In the genomic region with DNA sequence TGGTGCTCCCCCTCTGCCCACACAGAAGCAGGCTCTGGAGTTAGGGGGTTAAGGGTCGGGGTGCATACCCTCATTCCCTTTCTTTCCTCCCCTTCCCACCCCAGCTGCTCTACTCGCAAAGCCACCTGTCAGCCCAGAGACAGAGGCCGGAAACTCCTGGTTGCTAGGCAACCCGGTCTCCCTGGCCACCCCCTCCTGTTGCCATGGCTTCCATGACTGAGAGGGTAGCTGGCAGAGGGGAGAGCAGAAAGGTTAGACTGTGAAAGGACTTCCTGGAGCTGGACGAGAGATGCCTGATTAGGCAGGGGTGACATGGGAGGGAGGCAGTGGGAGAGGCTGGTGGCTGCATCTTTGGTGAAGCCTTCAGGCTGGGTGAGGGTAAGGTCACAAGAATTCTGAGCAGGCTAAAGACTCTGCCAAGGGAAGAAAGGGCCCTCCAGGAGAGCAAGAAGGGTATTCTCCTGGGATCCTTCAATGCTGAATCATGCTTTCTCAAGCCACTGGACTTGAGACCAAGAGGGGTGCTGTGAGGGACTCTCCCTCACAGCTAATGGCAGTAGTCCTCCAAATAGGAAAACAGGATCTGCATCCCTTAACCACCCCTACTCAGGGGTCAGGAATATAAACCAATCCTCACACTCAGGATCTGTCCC, we compare ENCODE assay signal across 8 cellular contexts. TPM values are rescaled to one million over a fixed set of nuclear protein-coding genes. Genes with fewer than 3 reads are reported as not detected.
A peak's percentile ranks its signal among the peaks of the same experiment; 100 is the strongest.
DNase-seq lines count a peak whose midpoint lies in the region; ATAC-seq, FAIRE-seq and TF ChIP-seq lines count a peak whose summit lies in the region.
"Had no signal": no experiment of that assay in that cellular context is flagged by ENCODE, and none has a peak within 500 bp of the region (broad histone marks: within the 10 kb centered on the region; RNA-seq: fewer than 3 reads in every experiment).

No MANE protein-coding gene starts in this region.

- peak; percentile 82 for DNase-seq in COLO668 (lab: John Stamatoyannopoulos, UW; ENCODE audit: unreplicated experiment)
- DNase-seq in NCI-H1092 (lab: John Stamatoyannopoulos, UW) = peak; percentile 72
- no peak for DNase-seq in GM12878 (ENCODE audit: low read depth, low spot score)
- DNase-seq in hepatocyte (ENCODE audit: low spot score) = no peak
- DNase-seq in mucosa of descending colon = no peak

- intact Hi-C loops in GM12878 (cut with micrococcal nuclease; ENCODE audit: unreplicated experiment) (no loop called here), mucosa of descending colon (cut with DNase I, micrococcal nuclease) (no loop called here)

- peak; percentile 58 for ATAC-seq in GM12878
- ATAC-seq in GM21529 (IDR thresholded peaks at IDR 0.05; ENCODE audit: unreplicated experiment) = no peak
- ATAC-seq in mucosa of descending colon = no peak

- no peak for TF ChIP-seq RAD21 in GM12878 (IDR thresholded peaks at IDR 0.05; ENCODE audit: insufficient read depth, low read depth, low read length)

- SMC1A ChIA-PET in GM12878 (lab: Charles Lee; ENCODE audit: uncharacterized antibody, unreplicated experiment) = no interaction called here

- H3K36me3 ChIP-seq in GM12878 (ENCODE audit: control insufficient read depth in 2 of 2, insufficient read depth in 2 of 2, low read length in 1 of 2) = no peaks in the 10 kb centered on the region
- no peaks in the 10 kb centered on the region for H3K36me3 ChIP-seq in hepatocyte (replicated peaks; ENCODE audit: insufficient read depth, low read depth)
- H3K36me3 ChIP-seq in mucosa of descending colon (ENCODE audit: low read depth) = no peaks in the 10 kb centered on the region
- H3K36me3 ChIP-seq: breast epithelium, pancreas had no signal

- H3K27me3 ChIP-seq in GM12878 (replicated peaks in 1 of 2; ENCODE audit: control insufficient read depth in 2 of 2, insufficient read depth in 2 of 2, low read length in 1 of 2) = peaks cover 17 to 19% of the 10 kb centered on the region in 2 experiments
- peaks cover 36% of the 10 kb centered on the region for H3K27me3 ChIP-seq in hepatocyte

- TF ChIP-seq CTCF in GM12878 (IDR thresholded peaks at IDR 0.05 in 2 of 3, conservative IDR thresholded peaks at IDR 0.05 in 1 of 3; ENCODE audit: control insufficient read depth in 2 of 3, extremely low read depth in 1 of 3, insufficient read depth in 1 of 3, low read depth in 3 of 3, low read length in 3 of 3) (no peak), hepatocyte (IDR thresholded peaks at IDR 0.05; ENCODE audit: poor library complexity) (no peak), mucosa of descending colon (IDR thresholded peaks at IDR 0.05) (no peak)

- no peak overlapping the region for H3K9ac ChIP-seq in GM12878 (ENCODE audit: control insufficient read depth, insufficient read depth, low read length)

- H4K20me1 ChIP-seq in GM12878 (ENCODE audit: control insufficient read depth, insufficient read depth) = peaks cover 5% of the 10 kb centered on the region; the same call in 1 of the 2 replicates
- no peaks in the 10 kb centered on the region for H4K20me1 ChIP-seq in hepatocyte (ENCODE audit: insufficient read depth, poor library complexity, severe bottlenecking)

- no peak for TF ChIP-seq POLR2A in GM12878 (IDR thresholded peaks at IDR 0.05; ENCODE audit: low read depth, low read length)

- H3K4me3 ChIP-seq in GM12878 (no peak overlapping the region), hepatocyte (no peak overlapping the region), mucosa of descending colon (no peak overlapping the region)
- H3K4me3 ChIP-seq: breast epithelium, pancreas had no signal

- no TSS peak for BruUV-seq in GM12878 (replicated peaks; lab: Mats Ljungman, UMichigan)

- H3K79me2 ChIP-seq in GM12878 (ENCODE audit: control insufficient read depth, insufficient read depth, low read length) = no peaks in the 10 kb centered on the region
- H3K79me2 ChIP-seq in hepatocyte = no peaks in the 10 kb centered on the region

- RAD21 ChIA-PET in GM12878 (lab: Charles Lee; ENCODE audit: unreplicated experiment) = no interaction called here

- FAIRE-seq in GM12878 (lab: Jason Lieb, UNC) = no peak
- FAIRE-seq: pancreas had no signal

- H3K9me2 ChIP-seq in hepatocyte (replicated peaks; ENCODE audit: insufficient read depth) = no peaks in the 10 kb centered on the region

- TF ChIP-seq EP300 in GM12878 (IDR thresholded peaks at IDR 0.05; ENCODE audit: borderline replicate concordance in 1 of 2, control insufficient read depth in 1 of 2, low read depth in 2 of 2, low read length in 2 of 2) = no peak

- no peaks in the 10 kb centered on the region for H3K9me3 ChIP-seq in GM12878 (replicated peaks; ENCODE audit: control insufficient read depth, insufficient read depth, low read length)
- H3K9me3 ChIP-seq in hepatocyte (ENCODE audit: low read depth) = no peaks in the 10 kb centered on the region
- no peaks in the 10 kb centered on the region for H3K9me3 ChIP-seq in mucosa of descending colon
- H3K9me3 ChIP-seq: breast epithelium, pancreas had no signal

- WGBS in GM12878 (ENCODE audit: insufficient coverage, insufficient replicate concordance, low lambda C conversion rate, missing lambda C conversion rate) = 2% methylated on average over 5 of the region's 5 CpGs
- 54% methylated on average over 5 of the region's 5 CpGs for WGBS in hepatocyte (ENCODE audit: low lambda C conversion rate, missing lambda C conversion rate)

- H3K4me1 ChIP-seq in GM12878 (ENCODE audit: control insufficient read depth, insufficient read depth, low read length) = peaks cover 9% of the 10 kb centered on the region
- H3K4me1 ChIP-seq in hepatocyte (ENCODE audit: insufficient read depth) = peaks cover 11% of the 10 kb centered on the region
- H3K4me1 ChIP-seq in mucosa of descending colon (ENCODE audit: low read depth) = peaks cover 8% of the 10 kb centered on the region
- H3K4me1 ChIP-seq: breast epithelium, pancreas had no signal

- CTCF ChIA-PET in GM12878 (lab: Yijun Ruan, JAX) = interaction anchor here (0.7 to 1.7 kb wide), 3 partner anchors 10 to 183 kb away, joined by 3 to 4 read pairs (median 4); no protein-coding TSS in a partner anchor

- POLR2A ChIA-PET in GM12878 (lab: Charles Lee) = interaction anchor here (0.6 to 2.1 kb wide), 6 partner anchors 10 to 52 kb away, joined by 3 to 9 read pairs (median 3); partner anchors contain the start of gene NFKB2

- H2AFZ ChIP-seq in GM12878 (ENCODE audit: control insufficient read depth, low read depth, low read length) (no peak overlapping the region), hepatocyte (no peak overlapping the region)

- H3K4me2 ChIP-seq in GM12878 (ENCODE audit: control insufficient read depth, insufficient read depth) = peak overlapping the region; percentile 33; the same call in 1 of the 2 replicates
- H3K4me2 ChIP-seq in hepatocyte = no peak overlapping the region

- in situ Hi-C loops in GM12878 (cut with MboI) = no loop called here

- H3K27ac ChIP-seq in GM12878 (ENCODE audit: control insufficient read depth, insufficient read depth) (no peak overlapping the region), hepatocyte (no peak overlapping the region)
- H3K27ac ChIP-seq: breast epithelium, pancreas had no signal

RNA-seq across cellular contexts. Expression of gene PSD, which starts 5.4 kb away (rescaled TPM):
- 0.83 and 1.1 TPM in 2 replicates for total RNA-seq in GM12878 (2013; cell fraction: nucleolus; rRNA removed)
- total RNA-seq in GM12878 (2014; rRNA removed) (0.11 and 0.27 TPM in 2 replicates), GM12878 (2014; rRNA removed; fragmentation: Illumina TruSeq; extraction: Trizol) (0.09 and 0.18 TPM in 2 replicates), GM12878 (2021) (0.16 and 0.56 TPM in 2 replicates), hepatocyte (9.9 and 13.1 TPM in 2 replicates), mucosa of descending colon (100 to 1,000 TPM in 1 of 3 donors, 10 to 100 TPM in 1, 1 to 10 TPM in 1; 8.2 to 228 (median 11.4) TPM)
- 0.41 TPM for polyA plus RNA-seq in GM12878 (2011; ENCODE audit: low read depth)
- polyA plus RNA-seq in GM12878 (2011; rRNA removed) (0.41 and 0.55 TPM in 2 replicates), GM12878 (2014; fragmentation: Illumina TruSeq; extraction: Trizol) (0.16 TPM in 1 of 2 replicates, not detected in the other), GM12878 (2014; fragmentation: Nextera tagmentation; extraction: Ambion mirVana) (not detected), GM12878 (2014; rRNA removed) (0.25 and 0.77 TPM in 2 replicates), GM12878 (2016; fragmentation: Nextera tagmentation; extraction: Ambion mirVana) (1 to 10 TPM; 1.7 to 2.0 TPM), hepatocyte (20.1 and 21.5 TPM in 2 replicates)
- 0.43 and 0.57 TPM in 2 replicates for polyA plus RNA-seq in GM12878 (2011; cell fraction: cytosol; rRNA removed)
- polyA plus RNA-seq in GM12878 (2011; cell fraction: nucleus; rRNA removed) = 3.5 and 3.8 TPM in 2 replicates
- 2.1 and 2.8 TPM in 2 replicates for polyA plus RNA-seq in GM12878 (2012)
- polyA minus RNA-seq in GM12878 (2011; rRNA and poly(A)+ RNA removed) = 0.93 and 0.95 TPM in 2 replicates
- not detected in 2 replicates for polyA minus RNA-seq in GM12878 (2011; cell fraction: cytosol; rRNA and poly(A)+ RNA removed)
- polyA minus RNA-seq in GM12878 (2011; cell fraction: nucleus; rRNA and poly(A)+ RNA removed) = 1.1 TPM in 2 replicates

RNA-seq across cellular contexts. Expression of gene FBXL15, which starts 7.5 kb away (rescaled TPM):
- 2.2 TPM in 2 replicates for total RNA-seq in GM12878 (2013; cell fraction: nucleolus; rRNA removed)
- total RNA-seq in GM12878 (2014; rRNA removed) (13.8 and 14.4 TPM in 2 replicates), GM12878 (2014; rRNA removed; fragmentation: Illumina TruSeq; extraction: Trizol) (1.8 and 1.9 TPM in 2 replicates), GM12878 (2021) (13.5 and 14.7 TPM in 2 replicates), hepatocyte (16.3 and 25.0 TPM in 2 replicates), mucosa of descending colon (10 to 100 TPM; 18.3 to 27.7 (median 20.5) TPM)
- 2.1 TPM for polyA plus RNA-seq in GM12878 (2011; ENCODE audit: low read depth)
- polyA plus RNA-seq in GM12878 (2011; rRNA removed) (1.3 and 3.1 TPM in 2 replicates), GM12878 (2014; fragmentation: Illumina TruSeq; extraction: Trizol) (0.11 and 0.54 TPM in 2 replicates), GM12878 (2014; fragmentation: Nextera tagmentation; extraction: Ambion mirVana) (under 1 TPM; 0.13 to 0.66 TPM), GM12878 (2014; rRNA removed) (12.6 and 15.3 TPM in 2 replicates), GM12878 (2016; fragmentation: Nextera tagmentation; extraction: Ambion mirVana) (10 to 100 TPM; 19.5 to 21.3 TPM), hepatocyte (42.3 and 47.4 TPM in 2 replicates)
- polyA plus RNA-seq in GM12878 (2011; cell fraction: cytosol; rRNA removed) = 9.5 and 16.7 TPM in 2 replicates
- polyA plus RNA-seq in GM12878 (2011; cell fraction: nucleus; rRNA removed) = 24.6 and 34.7 TPM in 2 replicates
- polyA plus RNA-seq in GM12878 (2012) = 5.9 and 7.7 TPM in 2 replicates
- polyA minus RNA-seq in GM12878 (2011; rRNA and poly(A)+ RNA removed) = 0.73 and 1.8 TPM in 2 replicates
- polyA minus RNA-seq in GM12878 (2011; cell fraction: cytosol; rRNA and poly(A)+ RNA removed) = 2.9 TPM in 2 replicates
- 3.0 and 3.5 TPM in 2 replicates for polyA minus RNA-seq in GM12878 (2011; cell fraction: nucleus; rRNA and poly(A)+ RNA removed)

RNA-seq across cellular contexts. Expression of gene NFKB2, which starts 17.7 kb away (rescaled TPM):
- total RNA-seq in GM12878 (2013; cell fraction: nucleolus; rRNA removed) = 150 and 171 TPM in 2 replicates
- total RNA-seq in GM12878 (2014; rRNA removed) (108 and 111 TPM in 2 replicates), GM12878 (2014; rRNA removed; fragmentation: Illumina TruSeq; extraction: Trizol) (42.4 and 43.7 TPM in 2 replicates), GM12878 (2021) (144 and 145 TPM in 2 replicates), hepatocyte (13.0 and 23.2 TPM in 2 replicates), mucosa of descending colon (10 to 100 TPM; 26.9 to 72.2 (median 29.0) TPM)
- polyA plus RNA-seq in GM12878 (2011; ENCODE audit: low read depth) = 33.4 TPM
- polyA plus RNA-seq in GM12878 (2011; rRNA removed) (62.4 and 113 TPM in 2 replicates), GM12878 (2014; fragmentation: Illumina TruSeq; extraction: Trizol) (49.9 and 56.4 TPM in 2 replicates), GM12878 (2014; fragmentation: Nextera tagmentation; extraction: Ambion mirVana) (1 to 10 TPM in 1 of 2 experiments, under 1 TPM in 1; 0.56 to 1.3 TPM), GM12878 (2014; rRNA removed) (109 and 119 TPM in 2 replicates), GM12878 (2016; fragmentation: Nextera tagmentation; extraction: Ambion mirVana) (10 to 100 TPM; 31.4 to 32.0 TPM), hepatocyte (27.4 and 29.6 TPM in 2 replicates)
- 110 and 124 TPM in 2 replicates for polyA plus RNA-seq in GM12878 (2011; cell fraction: cytosol; rRNA removed)
- polyA plus RNA-seq in GM12878 (2011; cell fraction: nucleus; rRNA removed) = 571 and 613 TPM in 2 replicates
- 106 and 129 TPM in 2 replicates for polyA plus RNA-seq in GM12878 (2012)
- polyA minus RNA-seq in GM12878 (2011; rRNA and poly(A)+ RNA removed) = 60.3 and 69.0 TPM in 2 replicates
- 39.0 and 44.4 TPM in 2 replicates for polyA minus RNA-seq in GM12878 (2011; cell fraction: cytosol; rRNA and poly(A)+ RNA removed)
- polyA minus RNA-seq in GM12878 (2011; cell fraction: nucleus; rRNA and poly(A)+ RNA removed) = 74.0 and 110 TPM in 2 replicates

RNA-seq across cellular contexts. Expression of gene CUEDC2, which starts 19.2 kb away (rescaled TPM):
- 12.4 and 13.3 TPM in 2 replicates for total RNA-seq in GM12878 (2013; cell fraction: nucleolus; rRNA removed)
- total RNA-seq in GM12878 (2014; rRNA removed) (66.5 and 67.6 TPM in 2 replicates), GM12878 (2014; rRNA removed; fragmentation: Illumina TruSeq; extraction: Trizol) (47.8 and 49.6 TPM in 2 replicates), GM12878 (2021) (82.5 and 85.5 TPM in 2 replicates), hepatocyte (37.9 and 45.4 TPM in 2 replicates), mucosa of descending colon (10 to 100 TPM; 26.6 to 51.9 (median 29.2) TPM)
- polyA plus RNA-seq in GM12878 (2011; ENCODE audit: low read depth) = 23.2 TPM
- polyA plus RNA-seq in GM12878 (2011; rRNA removed) (21.7 and 31.5 TPM in 2 replicates), GM12878 (2014; fragmentation: Illumina TruSeq; extraction: Trizol) (34.4 and 84.2 TPM in 2 replicates), GM12878 (2014; fragmentation: Nextera tagmentation; extraction: Ambion mirVana) (10 to 100 TPM; 20.4 to 45.2 TPM), GM12878 (2014; rRNA removed) (75.9 and 88.0 TPM in 2 replicates), GM12878 (2016; fragmentation: Nextera tagmentation; extraction: Ambion mirVana) (100 to 1,000 TPM; 116 to 121 TPM), hepatocyte (77.9 and 79.9 TPM in 2 replicates)
- 88.8 and 91.7 TPM in 2 replicates for polyA plus RNA-seq in GM12878 (2011; cell fraction: cytosol; rRNA removed)
- 81.7 and 82.8 TPM in 2 replicates for polyA plus RNA-seq in GM12878 (2011; cell fraction: nucleus; rRNA removed)
- 53.7 and 56.5 TPM in 2 replicates for polyA plus RNA-seq in GM12878 (2012)
- polyA minus RNA-seq in GM12878 (2011; rRNA and poly(A)+ RNA removed) = 8.9 and 26.7 TPM in 2 replicates
- 10.2 and 11.4 TPM in 2 replicates for polyA minus RNA-seq in GM12878 (2011; cell fraction: cytosol; rRNA and poly(A)+ RNA removed)
- polyA minus RNA-seq in GM12878 (2011; cell fraction: nucleus; rRNA and poly(A)+ RNA removed) = 7.9 and 8.4 TPM in 2 replicates

RNA-seq across cellular contexts. Expression of gene C10orf95, which starts 38.2 kb away (rescaled TPM):
- 0.69 and 0.98 TPM in 2 replicates for total RNA-seq in GM12878 (2013; cell fraction: nucleolus; rRNA removed)
- total RNA-seq in GM12878 (2014; rRNA removed) (0.60 and 1.1 TPM in 2 replicates), GM12878 (2014; rRNA removed; fragmentation: Illumina TruSeq; extraction: Trizol) (0.09 TPM in 1 of 2 replicates, not detected in the other), GM12878 (2021) (0.19 and 0.33 TPM in 2 replicates), hepatocyte (5.6 and 7.7 TPM in 2 replicates), mucosa of descending colon (1 to 10 TPM in 2 of 3 donors, under 1 TPM in 1; 0.41 to 2.3 (median 2.0) TPM)
- polyA plus RNA-seq in GM12878 (2011; ENCODE audit: low read depth) = not detected
- polyA plus RNA-seq in GM12878 (2011; rRNA removed) (0.06 and 0.11 TPM in 2 replicates), GM12878 (2014; fragmentation: Illumina TruSeq; extraction: Trizol) (0.29 TPM in 2 replicates), GM12878 (2014; fragmentation: Nextera tagmentation; extraction: Ambion mirVana) (under 1 TPM; 0.06 to 0.07 TPM), GM12878 (2014; rRNA removed) (0.49 and 0.65 TPM in 2 replicates), GM12878 (2016; fragmentation: Nextera tagmentation; extraction: Ambion mirVana) (under 1 TPM; 0.34 to 0.63 TPM), hepatocyte (5.2 and 8.3 TPM in 2 replicates)
- polyA plus RNA-seq in GM12878 (2011; cell fraction: cytosol; rRNA removed) = 0.31 and 0.35 TPM in 2 replicates
- 0.36 and 0.92 TPM in 2 replicates for polyA plus RNA-seq in GM12878 (2011; cell fraction: nucleus; rRNA removed)
- polyA plus RNA-seq in GM12878 (2012) = 0.76 and 1.3 TPM in 2 replicates
- polyA minus RNA-seq in GM12878 (2011; rRNA and poly(A)+ RNA removed) = 0.80 and 2.3 TPM in 2 replicates
- 1.1 TPM in 1 of 2 replicates, not detected in the other for polyA minus RNA-seq in GM12878 (2011; cell fraction: cytosol; rRNA and poly(A)+ RNA removed)
- 2.2 and 4.5 TPM in 2 replicates for polyA minus RNA-seq in GM12878 (2011; cell fraction: nucleus; rRNA and poly(A)+ RNA removed)

Comparison
In these comparisons a context has a peak if more than half of its experiments do, and no peak if none do; other contexts are left out.
1. DNase-seq: peak in COLO668 (single experiment) and NCI-H1092 (single experiment); none in GM12878 (single experiment), hepatocyte (single experiment) and mucosa of descending colon (0 of 3).